25 cellular contexts compared by ENCODE assay signal in genomic region chr14:34094384-34094783, GRCh38.
"Had no signal": no experiment of that assay in that cellular context is flagged by ENCODE, and none has a peak within 500 bp of the region (broad histone marks: within the 10 kb centered on the region; RNA-seq: fewer than 3 reads in every experiment).

No MANE protein-coding gene starts in this region.

- H3K4me1 Mint-ChIP-seq: activated B cell treated with CpG ODN at 0.5 μM for 24 hours; central memory CD8-positive, alpha-beta T cell; IgD-negative memory B cell had no signal

- H3K4me3 Mint-ChIP-seq: activated B cell treated with CpG ODN at 0.5 μM for 24 hours; activated naive CD4-positive, alpha-beta T cell treated with anti-CD3 and anti-CD28 coated beads, Interleukin-2, amount 50 U/mL, for 24 hours; activated T-cell treated with anti-CD3 and anti-CD28 coated beads, Interleukin-2, amount 50 U/mL, for 4 hours; brain; central memory CD8-positive, alpha-beta T cell; IgD-negative memory B cell had no signal

- H3K36me3 Mint-ChIP-seq: activated naive CD4-positive, alpha-beta T cell treated with anti-CD3 and anti-CD28 coated beads, Interleukin-2, amount 50 U/mL, for 24 hours; brain; IgD-negative memory B cell had no signal

- ATAC-seq: Panc1, Right ventricle myocardium inferior had no signal

- H3K9me3 Mint-ChIP-seq: activated B cell treated with CpG ODN at 0.5 μM for 24 hours; activated naive CD4-positive, alpha-beta T cell treated with anti-CD3 and anti-CD28 coated beads, Interleukin-2, amount 50 U/mL, for 24 hours; activated T-cell treated with anti-CD3 and anti-CD28 coated beads, Interleukin-2, amount 50 U/mL, for 4 hours; brain; central memory CD8-positive, alpha-beta T cell had no signal

- H3K27ac ChIP-seq: SK-N-MC had no signal

- H3K27me3 Mint-ChIP-seq: activated naive CD4-positive, alpha-beta T cell treated with anti-CD3 and anti-CD28 coated beads, Interleukin-2, amount 50 U/mL, for 24 hours; central memory CD8-positive, alpha-beta T cell had no signal

- H3K4me3 ChIP-seq: SK-N-MC had no signal

- H3K27ac Mint-ChIP-seq: activated B cell treated with CpG ODN at 0.5 μM for 24 hours; activated naive CD4-positive, alpha-beta T cell treated with anti-CD3 and anti-CD28 coated beads, Interleukin-2, amount 50 U/mL, for 24 hours; brain; IgD-negative memory B cell had no signal

- DNase-seq: activated B cell treated with CpG ODN at 0.5 μM for 24 hours; activated CD4-positive, alpha-beta T cell treated with anti-CD3 and anti-CD28 coated beads for 1 hour; activated effector memory CD4-positive, alpha-beta T cell treated with Interleukin-2 at 50 U/mL for 16 hours; activated naive CD4-positive, alpha-beta T cell; activated T-cell treated with anti-CD3 and anti-CD28 coated beads, Interleukin-2, amount 50 U/mL, for 4 hours; amygdala; cortex of kidney; KG1; NCI-H1048; NCI-H1930; NCI-H2171; NCI-H345; NCI-H510A; NCI-H526 treated with DMSO at 0.1 percent for 48 hours; NCI-H82; OCI-M1; RPMI8226; T1000 had no signal
